In genomic region chr5:643351-643801, GRCh38 we compare ENCODE assay signal across 1 cellular context.
A peak's percentile ranks its signal among the peaks of the same experiment; 100 is the strongest.
TF ChIP-seq lines count a peak whose summit lies in the region.

No MANE protein-coding gene starts in this region.

TF ChIP-seq in GM12878, 131 proteins besides CTCF, POLR2A, EP300 and RAD21 (continued from another document):
- TF ChIP-seq CUX1 (IDR thresholded peaks at IDR 0.05; ENCODE audit: insufficient replicate concordance, low read depth, low read length) (no peak), FOXK2 (IDR thresholded peaks at IDR 0.05) (no peak), SUPT20H (IDR thresholded peaks at IDR 0.05; ENCODE audit: borderline replicate concordance, control insufficient read depth, low read depth, low read length) (no peak), TCF12 (IDR thresholded peaks at IDR 0.05; ENCODE audit: low read depth, low read length) (peak; percentile 43; the same call in 1 of the 2 replicates), CREB1 (IDR thresholded peaks at IDR 0.05; ENCODE audit: low read depth) (no peak)
